Comparison of ENCODE assay signal across 12 cellular contexts in the genomic region with DNA sequence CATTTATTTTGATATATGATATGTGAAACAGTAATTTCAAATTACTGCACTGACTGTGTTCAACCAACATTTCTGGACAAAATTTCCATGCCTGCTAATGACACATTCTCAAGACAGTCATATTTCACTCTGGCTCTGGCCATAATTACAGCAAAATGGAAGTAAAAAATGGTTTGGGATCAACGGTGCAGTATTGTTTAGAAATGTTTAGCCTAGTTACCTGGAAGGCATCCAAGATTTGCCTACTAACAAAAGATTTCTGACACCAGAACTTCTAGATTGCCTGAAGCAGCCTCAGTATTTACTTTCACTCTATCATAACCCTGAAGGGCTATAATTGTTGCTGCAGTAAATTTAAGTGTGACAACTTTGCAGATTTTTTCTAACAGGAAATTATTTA.
DNase-seq lines count a peak whose midpoint lies in the region; ATAC-seq, FAIRE-seq and TF ChIP-seq lines count a peak whose summit lies in the region.
"Had no signal": no experiment of that assay in that cellular context is flagged by ENCODE, and none has a peak within 500 bp of the region (broad histone marks: within the 10 kb centered on the region; RNA-seq: fewer than 3 reads in every experiment).

No MANE protein-coding gene starts in this region.

- H3K27me3 ChIP-seq in brain microvascular endothelial cell (replicated peaks) (no peaks in the 10 kb centered on the region), small intestine (ENCODE audit: control insufficient read depth in 2 of 2, insufficient read depth in 2 of 2, low read length in 2 of 2) (no peaks in the 10 kb centered on the region)

- H3K4me1 ChIP-seq in HEK293 (ENCODE audit: control insufficient read depth, insufficient read depth, low read length) (no peaks in the 10 kb centered on the region), small intestine (ENCODE audit: control insufficient read depth in 2 of 2, insufficient read depth in 1 of 2, low read depth in 1 of 2, low read length in 1 of 2) (no peaks in the 10 kb centered on the region)

- H3K27ac ChIP-seq in HEK293 (ENCODE audit: extremely low read depth, low read depth, low read length) = no peak overlapping the region
- no peak overlapping the region for H3K27ac ChIP-seq in brain microvascular endothelial cell
- no peak overlapping the region for H3K27ac ChIP-seq in substantia nigra (ENCODE audit: low read depth, low read length, poor library complexity, severe bottlenecking)
- no peak overlapping the region for H3K27ac ChIP-seq in small intestine (ENCODE audit: low read depth in 1 of 2, low read length in 1 of 2)

- no peaks in the 10 kb centered on the region for H3K36me3 ChIP-seq in HEK293 (ENCODE audit: control insufficient read depth in 2 of 2, insufficient read depth in 1 of 2, low read length in 2 of 2)
- no peaks in the 10 kb centered on the region for H3K36me3 ChIP-seq in brain microvascular endothelial cell (replicated peaks)
- no peaks in the 10 kb centered on the region for H3K36me3 ChIP-seq in small intestine (ENCODE audit: control insufficient read depth in 2 of 2, insufficient read depth in 2 of 2, low read length in 2 of 2)

- TF ChIP-seq CTCF in HEK293 (tag by site-specific recombination; IDR thresholded peaks at IDR 0.05) (no peak), brain microvascular endothelial cell (IDR thresholded peaks at IDR 0.05; ENCODE audit: low read depth, low read length, missing control alignments) (no peak)

- H3K9me3 ChIP-seq in HEK293 (ENCODE audit: control insufficient read depth, insufficient read depth, low read depth, low read length) (no peaks in the 10 kb centered on the region), small intestine (ENCODE audit: control insufficient read depth, low read depth) (no peaks in the 10 kb centered on the region)

- CTCF ChIA-PET in HEK293 (lab: Yijun Ruan, JAX) = no interaction called here

- no peak for ATAC-seq in HG03342 (IDR thresholded peaks at IDR 0.05; ENCODE audit: unreplicated experiment)
- ATAC-seq: stimulated activated naive B cell treated with anti-CD40 and anti-IgM and Interleukin-4, amounts not matched to agents 10 μg/mL and 1 μg/mL and 100 μg/mL, for 72 hours had no signal

- H3K4me3 ChIP-seq in HEK293 (ENCODE audit: low read depth, low read length) = no peak overlapping the region
- no peak overlapping the region for H3K4me3 ChIP-seq in brain microvascular endothelial cell (ENCODE audit: low read depth, low read length)
- H3K4me3 ChIP-seq in small intestine (ENCODE audit: low read depth in 1 of 2, low read length in 2 of 2) = no peak overlapping the region

- POLR2A ChIA-PET in HEK293 (lab: Yijun Ruan, JAX) = no interaction called here

- WGBS in small intestine, 3 donors = 0 to 6% (median 5%) methylated on average over 1 of the region's 1 CpG

- in situ Hi-C loops in brain microvascular endothelial cell (cut with HindIII; ENCODE audit: low pct_ligation_motif_present, low sequenced_read_pairs) = no loop called here

- FAIRE-seq in small intestine (lab: Jason Lieb, UNC) = no peak
- FAIRE-seq: keratinocyte had no signal

- DNase-seq in NCI-H2081 treated with DMSO at 0.1 percent for 48 hours (lab: John Stamatoyannopoulos, UW) (peak; percentile 95), brain microvascular endothelial cell (peak; percentile 74), myocyte (ENCODE audit: low read depth) (peak; percentile 49), substantia nigra (lab: John Stamatoyannopoulos, UW) (no peak), small intestine (no peak)
- DNase-seq in activated CD4-positive, CD25-positive, alpha-beta regulatory T cell treated with anti-CD3 and anti-CD28 coated beads, Interleukin-2, amount 50 U/mL, for 72 hours = no peak
- DNase-seq: activated naive CD4-positive, alpha-beta T cell treated with anti-CD3 and anti-CD28 coated beads, Interleukin-2, amount 50 U/mL, for 16 hours; NCI-H1694 treated with DMSO at 0.1 percent for 48 hours; stimulated activated naive B cell treated with anti-CD40 and anti-IgM and Interleukin-4, amounts not matched to agents 10 μg/mL and 1 μg/mL and 100 μg/mL, for 72 hours had no signal

TF ChIP-seq in HEK293, 187 proteins besides CTCF, POLR2A, EP300 and RAD21:
- TF ChIP-seq, protein P1, sequence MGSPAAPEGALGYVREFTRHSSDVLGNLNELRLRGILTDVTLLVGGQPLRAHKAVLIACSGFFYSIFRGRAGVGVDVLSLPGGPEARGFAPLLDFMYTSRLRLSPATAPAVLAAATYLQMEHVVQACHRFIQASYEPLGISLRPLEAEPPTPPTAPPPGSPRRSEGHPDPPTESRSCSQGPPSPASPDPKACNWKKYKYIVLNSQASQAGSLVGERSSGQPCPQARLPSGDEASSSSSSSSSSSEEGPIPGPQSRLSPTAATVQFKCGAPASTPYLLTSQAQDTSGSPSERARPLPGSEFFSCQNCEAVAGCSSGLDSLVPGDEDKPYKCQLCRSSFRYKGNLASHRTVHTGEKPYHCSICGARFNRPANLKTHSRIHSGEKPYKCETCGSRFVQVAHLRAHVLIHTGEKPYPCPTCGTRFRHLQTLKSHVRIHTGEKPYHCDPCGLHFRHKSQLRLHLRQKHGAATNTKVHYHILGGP (tag by site-specific recombination; IDR thresholded peaks at IDR 0.05) = no peak
- TF ChIP-seq MEIS1 (CRISPR knock-in tag; IDR thresholded peaks at IDR 0.05; ENCODE audit: borderline replicate concordance) (peak; percentile 44; the same call in 1 of the 2 replicates), ZNF624 (tag by site-specific recombination; IDR thresholded peaks at IDR 0.05) (no peak), ZNF239 (tag by site-specific recombination; IDR thresholded peaks at IDR 0.05) (no peak), ZNF558 (tag by site-specific recombination; IDR thresholded peaks at IDR 0.05) (no peak), ZNF610 (tag by site-specific recombination; IDR thresholded peaks at IDR 0.05; ENCODE audit: borderline replicate concordance) (no peak), WT1 (tag by site-specific recombination; IDR thresholded peaks at IDR 0.05) (0 out of 2 replicates have a peak, but pooled peaks have one; percentile 48), ZNF174 (tag by site-specific recombination; IDR thresholded peaks at IDR 0.05) (no peak), ZNF626 (tag by site-specific recombination; IDR thresholded peaks at IDR 0.05) (no peak), ZFP69B (tag by site-specific recombination; IDR thresholded peaks at IDR 0.05) (no peak), TRIM28 (IDR thresholded peaks at IDR 0.05; ENCODE audit: borderline replicate concordance, low read length) (peak; percentile 67; the same call in 1 of the 2 replicates), SP7 (tag by site-specific recombination; IDR thresholded peaks at IDR 0.05) (peak; percentile 26; the same call in 1 of the 2 replicates), HOXA7 (CRISPR knock-in tag; IDR thresholded peaks at IDR 0.05; ENCODE audit: borderline replicate concordance) (no peak)
- TF ChIP-seq, protein P2, sequence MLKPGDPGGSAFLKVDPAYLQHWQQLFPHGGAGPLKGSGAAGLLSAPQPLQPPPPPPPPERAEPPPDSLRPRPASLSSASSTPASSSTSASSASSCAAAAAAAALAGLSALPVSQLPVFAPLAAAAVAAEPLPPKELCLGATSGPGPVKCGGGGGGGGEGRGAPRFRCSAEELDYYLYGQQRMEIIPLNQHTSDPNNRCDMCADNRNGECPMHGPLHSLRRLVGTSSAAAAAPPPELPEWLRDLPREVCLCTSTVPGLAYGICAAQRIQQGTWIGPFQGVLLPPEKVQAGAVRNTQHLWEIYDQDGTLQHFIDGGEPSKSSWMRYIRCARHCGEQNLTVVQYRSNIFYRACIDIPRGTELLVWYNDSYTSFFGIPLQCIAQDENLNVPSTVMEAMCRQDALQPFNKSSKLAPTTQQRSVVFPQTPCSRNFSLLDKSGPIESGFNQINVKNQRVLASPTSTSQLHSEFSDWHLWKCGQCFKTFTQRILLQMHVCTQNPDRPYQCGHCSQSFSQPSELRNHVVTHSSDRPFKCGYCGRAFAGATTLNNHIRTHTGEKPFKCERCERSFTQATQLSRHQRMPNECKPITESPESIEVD (tag by site-specific recombination; IDR thresholded peaks at IDR 0.05) = peak; percentile 72
- TF ChIP-seq, protein P3, sequence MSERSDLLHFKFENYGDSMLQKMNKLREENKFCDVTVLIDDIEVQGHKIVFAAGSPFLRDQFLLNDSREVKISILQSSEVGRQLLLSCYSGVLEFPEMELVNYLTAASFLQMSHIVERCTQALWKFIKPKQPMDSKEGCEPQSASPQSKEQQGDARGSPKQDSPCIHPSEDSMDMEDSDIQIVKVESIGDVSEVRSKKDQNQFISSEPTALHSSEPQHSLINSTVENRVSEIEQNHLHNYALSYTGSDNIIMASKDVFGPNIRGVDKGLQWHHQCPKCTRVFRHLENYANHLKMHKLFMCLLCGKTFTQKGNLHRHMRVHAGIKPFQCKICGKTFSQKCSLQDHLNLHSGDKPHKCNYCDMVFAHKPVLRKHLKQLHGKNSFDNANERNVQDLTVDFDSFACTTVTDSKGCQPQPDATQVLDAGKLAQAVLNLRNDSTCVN (tag by site-specific recombination; optimal IDR thresholded peaks at IDR 0.05) = no peak
TF ChIP-seq in HEK293: peak in this region for 5.

Comparison
In these comparisons a context has a peak if more than half of its experiments do, and no peak if none do; other contexts are left out.
1. DNase-seq: peak in NCI-H2081 treated with DMSO at 0.1 percent for 48 hours (single experiment), brain microvascular endothelial cell (single experiment) and myocyte (single experiment); none in activated CD4-positive, CD25-positive, alpha-beta regulatory T cell treated with anti-CD3 and anti-CD28 coated beads, Interleukin-2, amount 50 U/mL, for 72 hours (single experiment), substantia nigra (0 of 49) and small intestine (single experiment).